14 cellular contexts compared by ENCODE assay signal in genomic region chr5:170280090-170280493, GRCh38. TPM values are rescaled to one million over a fixed set of nuclear protein-coding genes. Genes with fewer than 3 reads are reported as not detected.
DNase-seq lines count a peak whose midpoint lies in the region; ATAC-seq, FAIRE-seq and TF ChIP-seq lines count a peak whose summit lies in the region.
"Had no signal": no experiment of that assay in that cellular context is flagged by ENCODE, and none has a peak within 500 bp of the region (broad histone marks: within the 10 kb centered on the region; RNA-seq: fewer than 3 reads in every experiment).

No MANE protein-coding gene starts in this region.

- peaks cover 97 to 100% (median 98%) of the 10 kb centered on the region in 3 donors for H3K4me1 Mint-ChIP-seq in T-cell
- peaks cover 38% of the 10 kb centered on the region for H3K4me1 Mint-ChIP-seq in endothelial cell (ENCODE audit: unreplicated experiment)

- POLR2A ChIA-PET in T-cell (lab: Charles Lee), result interaction anchor here in 1 of 2 donors (0.6 to 0.8 kb wide), 3 partner anchors 18 to 1910 kb away, joined by 3 read pairs; partner anchors contain the start of gene LCP2

- ATAC-seq in T-cell (replicated peaks in 1 of 4) (no peak), sciatic nerve (peak; percentile 93), pancreas (no peak)

- H3K9me3 Mint-ChIP-seq in T-cell, result no peaks in the 10 kb centered on the region
- H3K9me3 Mint-ChIP-seq in endothelial cell (ENCODE audit: unreplicated experiment), result peaks cover 9% of the 10 kb centered on the region

- DNase-seq in ELF-1 (ENCODE audit: low read depth, low spot score) (peak; percentile 83), T-cell (no peak), endothelial cell (ENCODE audit: low spot score) (no peak), sciatic nerve (ENCODE audit: low spot score) (no peak), pancreas (no peak), NCI-H82 (lab: John Stamatoyannopoulos, UW) (no peak), cerebellar cortex (ENCODE audit: low spot score) (no peak), DMS 273 (lab: John Stamatoyannopoulos, UW; ENCODE audit: unreplicated experiment) (no peak)
- DNase-seq: mucosa of descending colon, NCI-H2029 had no signal

- WGBS in pancreas, 2 donors, result 42 to 50% methylated on average over 6 of the region's 6 CpGs

- CTCF ChIA-PET in T-cell (lab: Charles Lee), result interaction anchor here (1.0 to 8.2 kb wide), 5 partner anchors 12 to 55 kb away, joined by 3 to 111 read pairs (median 4); partner anchors contain the start of gene LCP2 (in 1 of the 2)

- no peak overlapping the region for H3K4me3 ChIP-seq in pancreas
- H3K4me3 ChIP-seq: mucosa of descending colon, smooth muscle cell had no signal

- H3K27ac ChIP-seq in pancreas, result no peak overlapping the region

- H3K36me3 ChIP-seq in pancreas, result no peaks in the 10 kb centered on the region

- H3K36me3 Mint-ChIP-seq in T-cell (peaks cover 46% of the 10 kb centered on the region), endothelial cell (ENCODE audit: low read depth, unreplicated experiment) (peaks cover 36% of the 10 kb centered on the region)

- no peaks in the 10 kb centered on the region for H3K9me3 ChIP-seq in pancreas
- H3K9me3 ChIP-seq: mucosa of descending colon had no signal

- FAIRE-seq in pancreas (lab: Jason Lieb, UNC), result no peak
- FAIRE-seq: D721Med, HTR-8/SVneo had no signal

- H3K4me1 ChIP-seq in pancreas, result no peaks in the 10 kb centered on the region

- H3K27me3 ChIP-seq in pancreas, result no peaks in the 10 kb centered on the region

- no peaks in the 10 kb centered on the region for H3K27me3 Mint-ChIP-seq in T-cell
- H3K27me3 Mint-ChIP-seq in endothelial cell (ENCODE audit: unreplicated experiment), result peaks cover 11% of the 10 kb centered on the region

- peak overlapping the region; percentile 68 to 99 (median 75) for H3K4me3 Mint-ChIP-seq in T-cell
- H3K4me3 Mint-ChIP-seq in endothelial cell (ENCODE audit: unreplicated experiment), result no peak overlapping the region

- H3K27ac Mint-ChIP-seq in T-cell (peak overlapping the region; percentile 86 to 99), endothelial cell (ENCODE audit: unreplicated experiment) (peak overlapping the region; percentile 28)

- TF ChIP-seq CTCF in endothelial cell (IDR thresholded peaks at IDR 0.05; ENCODE audit: unreplicated experiment) (no peak), pancreas (IDR thresholded peaks at IDR 0.05) (no peak)

- intact Hi-C loops in sciatic nerve (cut with DNase I) (no loop called here), pancreas (cut with DNase I) (no loop called here)

RNA-seq across cellular contexts. Expression of gene LCP2, which starts 17.5 kb away (rescaled TPM):
- total RNA-seq in T-cell (100 to 1,000 TPM; 355 to 394 (median 374) TPM), endothelial cell (ENCODE audit: unreplicated experiment) (13.8 TPM), sciatic nerve (45.2 TPM), pancreas (10 to 100 TPM in 2 of 6 donors, 1 to 10 TPM in 4; 2.0 to 22.0 (median 4.9) TPM)
- polyA plus RNA-seq in pancreas, result 1 to 10 TPM; 1.9 to 2.6 TPM

RNA-seq across cellular contexts. Expression of gene C5orf58, which starts 47.3 kb away (rescaled TPM):
- not detected for total RNA-seq in T-cell
- 0.28 TPM for total RNA-seq in endothelial cell (ENCODE audit: unreplicated experiment)
- total RNA-seq in sciatic nerve, result not detected
- total RNA-seq in pancreas, result not detected
- polyA plus RNA-seq in pancreas, result under 1 TPM in 1 of 2 donors, not detected in 1; 0.21 TPM
- total RNA-seq: mucosa of descending colon; smooth muscle cell; T-helper 1 cell treated with Interleukin-12 subunit alpha and Interleukin-12 subunit beta and Interleukin-4 antibody, amounts not matched to agents 30 ng/mL and 1 ng/mL, for 36 hours had no signal
- polyA plus RNA-seq: smooth muscle cell had no signal
